ENCODE assay signal across 1 cellular context in the genomic region with DNA sequence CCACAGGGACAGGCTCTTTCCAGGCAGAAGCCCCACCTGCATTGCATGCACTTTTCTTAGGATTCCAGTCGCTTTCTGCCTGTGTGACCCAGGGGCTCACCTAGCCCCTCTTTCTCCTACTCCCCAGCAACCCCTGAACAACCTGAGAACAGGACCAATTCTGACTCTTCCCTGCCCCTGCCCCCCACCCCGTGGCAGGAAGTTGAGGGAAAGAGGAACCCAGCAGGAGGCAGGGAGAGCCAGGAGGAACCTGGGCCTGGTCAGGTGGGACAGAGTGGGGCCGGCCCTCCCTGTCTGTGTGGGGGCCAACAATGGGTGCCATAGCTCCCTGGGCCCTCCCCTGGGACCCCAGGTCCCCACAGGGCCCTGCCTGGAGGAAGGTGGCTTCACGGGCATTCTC.
TF ChIP-seq lines count a peak whose summit lies in the region.

No MANE protein-coding gene starts in this region.

TF ChIP-seq in GM23338, 12 proteins besides CTCF, POLR2A, EP300 and RAD21 (continued from another document):
- TF ChIP-seq ZNF331 (CRISPR knock-in tag; IDR thresholded peaks at IDR 0.05; ENCODE audit: low read depth): no peak
- TF ChIP-seq, protein P1, sequence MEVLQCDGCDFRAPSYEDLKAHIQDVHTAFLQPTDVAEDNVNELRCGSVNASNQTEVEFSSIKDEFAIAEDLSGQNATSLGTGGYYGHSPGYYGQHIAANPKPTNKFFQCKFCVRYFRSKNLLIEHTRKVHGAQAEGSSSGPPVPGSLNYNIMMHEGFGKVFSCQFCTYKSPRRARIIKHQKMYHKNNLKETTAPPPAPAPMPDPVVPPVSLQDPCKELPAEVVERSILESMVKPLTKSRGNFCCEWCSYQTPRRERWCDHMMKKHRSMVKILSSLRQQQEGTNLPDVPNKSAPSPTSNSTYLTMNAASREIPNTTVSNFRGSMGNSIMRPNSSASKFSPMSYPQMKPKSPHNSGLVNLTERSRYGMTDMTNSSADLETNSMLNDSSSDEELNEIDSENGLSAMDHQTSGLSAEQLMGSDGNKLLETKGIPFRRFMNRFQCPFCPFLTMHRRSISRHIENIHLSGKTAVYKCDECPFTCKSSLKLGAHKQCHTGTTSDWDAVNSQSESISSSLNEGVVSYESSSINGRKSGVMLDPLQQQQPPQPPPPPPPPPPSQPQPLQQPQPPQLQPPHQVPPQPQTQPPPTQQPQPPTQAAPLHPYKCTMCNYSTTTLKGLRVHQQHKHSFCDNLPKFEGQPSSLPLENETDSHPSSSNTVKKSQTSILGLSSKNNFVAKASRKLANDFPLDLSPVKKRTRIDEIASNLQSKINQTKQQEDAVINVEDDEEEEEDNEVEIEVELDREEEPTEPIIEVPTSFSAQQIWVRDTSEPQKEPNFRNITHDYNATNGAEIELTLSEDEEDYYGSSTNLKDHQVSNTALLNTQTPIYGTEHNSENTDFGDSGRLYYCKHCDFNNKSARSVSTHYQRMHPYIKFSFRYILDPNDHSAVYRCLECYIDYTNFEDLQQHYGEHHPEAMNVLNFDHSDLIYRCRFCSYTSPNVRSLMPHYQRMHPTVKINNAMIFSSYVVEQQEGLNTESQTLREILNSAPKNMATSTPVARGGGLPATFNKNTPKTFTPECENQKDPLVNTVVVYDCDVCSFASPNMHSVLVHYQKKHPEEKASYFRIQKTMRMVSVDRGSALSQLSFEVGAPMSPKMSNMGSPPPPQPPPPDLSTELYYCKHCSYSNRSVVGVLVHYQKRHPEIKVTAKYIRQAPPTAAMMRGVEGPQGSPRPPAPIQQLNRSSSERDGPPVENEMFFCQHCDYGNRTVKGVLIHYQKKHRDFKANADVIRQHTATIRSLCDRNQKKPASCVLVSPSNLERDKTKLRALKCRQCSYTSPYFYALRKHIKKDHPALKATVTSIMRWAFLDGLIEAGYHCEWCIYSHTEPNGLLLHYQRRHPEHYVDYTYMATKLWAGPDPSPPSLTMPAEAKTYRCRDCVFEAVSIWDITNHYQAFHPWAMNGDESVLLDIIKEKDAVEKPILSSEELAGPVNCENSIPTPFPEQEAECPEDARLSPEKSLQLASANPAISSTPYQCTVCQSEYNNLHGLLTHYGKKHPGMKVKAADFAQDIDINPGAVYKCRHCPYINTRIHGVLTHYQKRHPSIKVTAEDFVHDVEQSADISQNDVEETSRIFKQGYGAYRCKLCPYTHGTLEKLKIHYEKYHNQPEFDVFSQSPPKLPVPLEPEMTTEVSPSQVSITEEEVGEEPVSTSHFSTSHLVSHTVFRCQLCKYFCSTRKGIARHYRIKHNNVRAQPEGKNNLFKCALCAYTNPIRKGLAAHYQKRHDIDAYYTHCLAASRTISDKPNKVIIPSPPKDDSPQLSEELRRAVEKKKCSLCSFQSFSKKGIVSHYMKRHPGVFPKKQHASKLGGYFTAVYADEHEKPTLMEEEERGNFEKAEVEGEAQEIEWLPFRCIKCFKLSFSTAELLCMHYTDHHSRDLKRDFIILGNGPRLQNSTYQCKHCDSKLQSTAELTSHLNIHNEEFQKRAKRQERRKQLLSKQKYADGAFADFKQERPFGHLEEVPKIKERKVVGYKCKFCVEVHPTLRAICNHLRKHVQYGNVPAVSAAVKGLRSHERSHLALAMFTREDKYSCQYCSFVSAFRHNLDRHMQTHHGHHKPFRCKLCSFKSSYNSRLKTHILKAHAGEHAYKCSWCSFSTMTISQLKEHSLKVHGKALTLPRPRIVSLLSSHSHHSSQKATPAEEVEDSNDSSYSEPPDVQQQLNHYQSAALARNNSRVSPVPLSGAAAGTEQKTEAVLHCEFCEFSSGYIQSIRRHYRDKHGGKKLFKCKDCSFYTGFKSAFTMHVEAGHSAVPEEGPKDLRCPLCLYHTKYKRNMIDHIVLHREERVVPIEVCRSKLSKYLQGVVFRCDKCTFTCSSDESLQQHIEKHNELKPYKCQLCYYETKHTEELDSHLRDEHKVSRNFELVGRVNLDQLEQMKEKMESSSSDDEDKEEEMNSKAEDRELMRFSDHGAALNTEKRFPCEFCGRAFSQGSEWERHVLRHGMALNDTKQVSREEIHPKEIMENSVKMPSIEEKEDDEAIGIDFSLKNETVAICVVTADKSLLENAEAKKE (CRISPR knock-in tag; IDR thresholded peaks at IDR 0.05): no peak
- TF ChIP-seq POLR2AphosphoS5 (IDR thresholded peaks at IDR 0.05; ENCODE audit: low read depth): no peak
- TF ChIP-seq EZH2 (IDR thresholded peaks at IDR 0.05; ENCODE audit: low read depth, unreplicated experiment): no peak
TF ChIP-seq in GM23338: peak in this region for 0.
